16 cellular contexts compared by ENCODE assay signal in genomic region chr5:149301049-149301743, GRCh38. TPM values are rescaled to one million over a fixed set of nuclear protein-coding genes. Genes with fewer than 3 reads are reported as not detected.
DNase-seq lines count a peak whose midpoint lies in the region; ATAC-seq, FAIRE-seq and TF ChIP-seq lines count a peak whose summit lies in the region.
"Had no signal": no experiment of that assay in that cellular context is flagged by ENCODE, and none has a peak within 500 bp of the region (broad histone marks: within the 10 kb centered on the region; RNA-seq: fewer than 3 reads in every experiment).

No MANE protein-coding gene starts in this region.

- no peak for TF ChIP-seq RAD21 in HepG2 (CRISPR knock-in tag; IDR thresholded peaks at IDR 0.05)

- WGBS in mammary epithelial cell (ENCODE audit: low coverage, missing lambda C conversion rate) = 95% methylated on average over 13 of the region's 13 CpGs
- 74% methylated on average over 10 of the region's 13 CpGs for WGBS in HepG2 (ENCODE audit: low lambda C conversion rate)
- WGBS in trophoblast cell (ENCODE audit: extremely low coverage, insufficient coverage, insufficient read length) = no CpG with 5 or more reads among the region's 13 CpGs
- 80 to 93% (median 91%) methylated on average over 10 to 13 of the region's 13 CpGs for WGBS in adrenal gland, 4 donors

- no peak overlapping the region for H3K4me3 Mint-ChIP-seq in MCF 10A (ENCODE audit: unreplicated experiment)
- no peak overlapping the region for H3K4me3 Mint-ChIP-seq in activated naive CD4-positive, alpha-beta T cell treated with anti-CD3 and anti-CD28 coated beads, Interleukin-2, amount 10 ng/mL, durations not matched to agents 7 days and 5 days
- H3K4me3 Mint-ChIP-seq: CD4-positive, alpha-beta T cell had no signal

- H4K91ac ChIP-seq in trophoblast cell (ENCODE audit: low read depth, low read length) = peak overlapping the region; percentile 21

- no peaks in the 10 kb centered on the region for H3K9me3 Mint-ChIP-seq in MCF 10A (ENCODE audit: unreplicated experiment)
- H3K9me3 Mint-ChIP-seq in activated naive CD4-positive, alpha-beta T cell treated with anti-CD3 and anti-CD28 coated beads, Interleukin-2, amount 10 ng/mL, durations not matched to agents 7 days and 5 days = no peaks in the 10 kb centered on the region
- H3K9me3 Mint-ChIP-seq: CD4-positive, alpha-beta T cell had no signal

- H3K4me2 ChIP-seq in mammary epithelial cell (ENCODE audit: insufficient read depth, low read depth, low read length) (no peak overlapping the region), BLaER1 (peak overlapping the region; percentile 74), HepG2 (ENCODE audit: low read depth, low read length) (no peak overlapping the region), trophoblast cell (ENCODE audit: low read length) (no peak overlapping the region)

- peaks cover 7% of the 10 kb centered on the region for H3K4me1 Mint-ChIP-seq in MCF 10A (ENCODE audit: insufficient read depth, unreplicated experiment)
- peaks cover 9% of the 10 kb centered on the region for H3K4me1 Mint-ChIP-seq in activated naive CD4-positive, alpha-beta T cell treated with anti-CD3 and anti-CD28 coated beads, Interleukin-2, amount 10 ng/mL, durations not matched to agents 7 days and 5 days

- CTCF ChIA-PET in MCF 10A (lab: Yijun Ruan, JAX) (interaction anchor here (0.7 to 4.6 kb wide), 11 partner anchors 14 to 405 kb away, joined by 3 to 18 read pairs (median 5); no protein-coding TSS in a partner anchor), mammary epithelial cell (lab: Charles Lee; ENCODE audit: low non-redundant PET) (no interaction called here), HepG2 (lab: Yijun Ruan, JAX; ENCODE audit: low intra/inter-chr PET ratio, low total read pairs) (no interaction called here)
- CTCF ChIA-PET in activated naive CD4-positive, alpha-beta T cell treated with anti-CD3 and anti-CD28 coated beads, Interleukin-2, amount 10 ng/mL, durations not matched to agents 7 days and 5 days (lab: Charles Lee) = interaction anchor here (1.2 to 1.3 kb wide), 2 partner anchors 24 to 71 kb away, joined by 3 to 4 read pairs; no protein-coding TSS in a partner anchor

- no peak overlapping the region for H3K23ac ChIP-seq in trophoblast cell (ENCODE audit: low read length)

- no peak overlapping the region for H3K18ac ChIP-seq in trophoblast cell (ENCODE audit: low read length)

- no peak overlapping the region for H3K27ac ChIP-seq in mammary epithelial cell (ENCODE audit: insufficient read depth, low read depth, low read length)
- H3K27ac ChIP-seq in BLaER1 = peak overlapping the region; percentile 21; the same call in 1 of the 2 replicates
- no peak overlapping the region for H3K27ac ChIP-seq in HepG2 (ENCODE audit: extremely low read length, insufficient read depth, low read length)
- H3K27ac ChIP-seq in trophoblast cell (ENCODE audit: low read depth, low read length) = no peak overlapping the region
- no peak overlapping the region for H3K27ac ChIP-seq in adrenal gland
- H3K27ac ChIP-seq: 22Rv1 had no signal

- H3K36me3 ChIP-seq in mammary epithelial cell (ENCODE audit: insufficient read depth, low read length) = peaks cover 4% of the 10 kb centered on the region
- H3K36me3 ChIP-seq in BLaER1 = no peaks in the 10 kb centered on the region
- H3K36me3 ChIP-seq in HepG2 (replicated peaks in 1 of 2; ENCODE audit: control insufficient read depth in 1 of 2, insufficient read depth in 2 of 2, low read length in 2 of 2) = no peaks in the 10 kb centered on the region
- H3K36me3 ChIP-seq in trophoblast cell (ENCODE audit: control insufficient read depth in 1 of 2, insufficient read depth in 2 of 2, low read length in 2 of 2) = no peaks in the 10 kb centered on the region
- no peaks in the 10 kb centered on the region for H3K36me3 ChIP-seq in adrenal gland (replicated peaks in 1 of 2)

- H3K27me3 Mint-ChIP-seq in MCF 10A (ENCODE audit: insufficient read depth, unreplicated experiment) = no peaks in the 10 kb centered on the region
- peaks cover 28% of the 10 kb centered on the region for H3K27me3 Mint-ChIP-seq in activated naive CD4-positive, alpha-beta T cell treated with anti-CD3 and anti-CD28 coated beads, Interleukin-2, amount 10 ng/mL, durations not matched to agents 7 days and 5 days

- no peak for ATAC-seq in HepG2
- ATAC-seq: GM12878, HCT116 had no signal

- H3K79me1 ChIP-seq in trophoblast cell (ENCODE audit: low read length) = peaks cover 7% of the 10 kb centered on the region

- no peak overlapping the region for H4K12ac ChIP-seq in trophoblast cell (ENCODE audit: low read depth, low read length)

- intact Hi-C loops in MCF 10A (cut with micrococcal nuclease) (no loop called here), mammary epithelial cell (cut with micrococcal nuclease) (no loop called here), HepG2 (cut with micrococcal nuclease; ENCODE audit: unreplicated experiment) (no loop called here), adrenal gland (cut with DNase I) (no loop called here)

- H3K14ac ChIP-seq in trophoblast cell (ENCODE audit: low read length) = peak overlapping the region; percentile 11

- H2AFZ ChIP-seq in mammary epithelial cell (ENCODE audit: low read depth, low read length) (no peak overlapping the region), HepG2 (ENCODE audit: low read length) (no peak overlapping the region), trophoblast cell (ENCODE audit: insufficient read depth, low read length, poor library complexity) (no peak overlapping the region)

- FAIRE-seq in HepG2 (lab: Jason Lieb, UNC) = no peak
- FAIRE-seq: GM12878, GM18507, H54 had no signal

- H2BK5ac ChIP-seq in trophoblast cell (ENCODE audit: low read depth, low read length, poor library complexity) = no peak overlapping the region

- no peak for TF ChIP-seq EP300 in HepG2 (IDR thresholded peaks at IDR 0.05; ENCODE audit: low read depth in 2 of 2, low read length in 2 of 2)
- TF ChIP-seq EP300 in HepG2 (CRISPR knock-in tag; IDR thresholded peaks at IDR 0.05; ENCODE audit: borderline replicate concordance) = no peak

- no peak overlapping the region for H3K4ac ChIP-seq in trophoblast cell (ENCODE audit: low read depth, low read length)

- no peak overlapping the region for H3K27ac Mint-ChIP-seq in MCF 10A (ENCODE audit: low read depth, unreplicated experiment)
- H3K27ac Mint-ChIP-seq in activated naive CD4-positive, alpha-beta T cell treated with anti-CD3 and anti-CD28 coated beads, Interleukin-2, amount 10 ng/mL, durations not matched to agents 7 days and 5 days = no peak overlapping the region

- no TSS peak for BruUV-seq in MCF 10A (replicated peaks; lab: Mats Ljungman, UMichigan)
- no TSS peak for BruUV-seq in mammary epithelial cell (replicated peaks; lab: Mats Ljungman, UMichigan)
- BruUV-seq in HepG2 (replicated peaks; lab: Mats Ljungman, UMichigan) = no TSS peak

- H3K36me3 Mint-ChIP-seq in MCF 10A (ENCODE audit: insufficient read depth, unreplicated experiment) = peaks cover 6% of the 10 kb centered on the region
- H3K36me3 Mint-ChIP-seq in activated naive CD4-positive, alpha-beta T cell treated with anti-CD3 and anti-CD28 coated beads, Interleukin-2, amount 10 ng/mL, durations not matched to agents 7 days and 5 days = no peaks in the 10 kb centered on the region

- dilution Hi-C loops in mammary epithelial cell (cut with HindIII; ENCODE audit: low sequenced_read_pairs) = loop anchor here (5.0 kb wide), 1 partner anchor 66 kb away; no protein-coding TSS in a partner anchor

- DNase-seq in MCF 10A (ENCODE audit: unreplicated experiment) (peak; percentile 50), mammary epithelial cell (no peak), HepG2 (ENCODE audit: low spot score) (no peak), trophoblast cell (peak; percentile 93 to 98), adrenal gland (no peak), T-helper 2 cell (no peak)
- no peak for DNase-seq in activated naive CD4-positive, alpha-beta T cell treated with anti-CD3 and anti-CD28 coated beads, Interleukin-2, amount 10 ng/mL, durations not matched to agents 7 days and 5 days
- DNase-seq: Calu3; CD4-positive, alpha-beta T cell; DMS 273 treated with DMSO at 0.1 percent for 48 hours had no signal

- in situ Hi-C loops in mammary epithelial cell (cut with MboI; ENCODE audit: low sequenced_read_pairs in 2 of 2) (no loop called here), HepG2 (cut with HindIII; ENCODE audit: extremely low pct_ligation_motif_present, low pct_unique_long_range_greater_than_20kb) (no loop called here)

- no peaks in the 10 kb centered on the region for H3K27me3 ChIP-seq in mammary epithelial cell (ENCODE audit: insufficient read depth, low read length)
- H3K27me3 ChIP-seq in BLaER1 = no peaks in the 10 kb centered on the region
- H3K27me3 ChIP-seq in HepG2 (ENCODE audit: control insufficient read depth in 1 of 2, insufficient read depth in 2 of 2, low read length in 2 of 2) = no peaks in the 10 kb centered on the region
- no peaks in the 10 kb centered on the region for H3K27me3 ChIP-seq in trophoblast cell (ENCODE audit: insufficient read depth, low read length)
- no peaks in the 10 kb centered on the region for H3K27me3 ChIP-seq in adrenal gland

- H3K4me1 ChIP-seq in mammary epithelial cell (ENCODE audit: insufficient read depth, low read length) = peaks cover 19% of the 10 kb centered on the region
- H3K4me1 ChIP-seq in BLaER1 = peaks cover 94% of the 10 kb centered on the region
- H3K4me1 ChIP-seq in HepG2 (ENCODE audit: insufficient read depth, low read length) = peaks cover 27% of the 10 kb centered on the region
- H3K4me1 ChIP-seq in trophoblast cell (ENCODE audit: control insufficient read depth in 1 of 2, insufficient read depth in 2 of 2, low read length in 2 of 2) = peaks cover 12 to 20% of the 10 kb centered on the region in 2 experiments
- H3K4me1 ChIP-seq in adrenal gland (replicated peaks in 1 of 2) = no peaks in the 10 kb centered on the region

- no peak for TF ChIP-seq POLR2A in HepG2 (IDR thresholded peaks at IDR 0.05; ENCODE audit: insufficient read depth in 1 of 2, low read depth in 2 of 2, low read length in 2 of 2)
- TF ChIP-seq POLR2A in adrenal gland (IDR thresholded peaks at IDR 0.05) = no peak

- H3K9me3 ChIP-seq in mammary epithelial cell (replicated peaks; ENCODE audit: insufficient read depth, low read length) (no peaks in the 10 kb centered on the region), BLaER1 (no peaks in the 10 kb centered on the region), HepG2 (ENCODE audit: low read length) (no peaks in the 10 kb centered on the region), trophoblast cell (ENCODE audit: insufficient read depth, low read depth, low read length) (no peaks in the 10 kb centered on the region), adrenal gland (replicated peaks in 1 of 3) (no peaks in the 10 kb centered on the region)

- H3K9ac ChIP-seq in mammary epithelial cell (ENCODE audit: insufficient read depth, low read length) (no peak overlapping the region), BLaER1 (no peak overlapping the region), HepG2 (ENCODE audit: insufficient read depth, low read depth, low read length) (no peak overlapping the region), trophoblast cell (ENCODE audit: low read length) (no peak overlapping the region)

- no peaks in the 10 kb centered on the region for H4K20me1 ChIP-seq in mammary epithelial cell (ENCODE audit: insufficient read depth, low read length)
- H4K20me1 ChIP-seq in BLaER1 = no peaks in the 10 kb centered on the region
- H4K20me1 ChIP-seq in HepG2 (ENCODE audit: insufficient read depth, low read length) = no peaks in the 10 kb centered on the region

- H4K8ac ChIP-seq in trophoblast cell (ENCODE audit: low read depth, low read length) = no peak overlapping the region

- no peak overlapping the region for H2AK5ac ChIP-seq in trophoblast cell (ENCODE audit: low read length)

- peak overlapping the region; percentile 38 for H2BK12ac ChIP-seq in trophoblast cell (ENCODE audit: low read length)

- H3K4me3 ChIP-seq in mammary epithelial cell (replicated peaks in 1 of 3; ENCODE audit: insufficient read depth in 1 of 3, low read depth in 2 of 3, low read length in 3 of 3) = no peak overlapping the region
- H3K4me3 ChIP-seq in BLaER1 = no peak overlapping the region
- H3K4me3 ChIP-seq in HepG2 (replicated peaks in 1 of 3; ENCODE audit: insufficient read depth in 1 of 3, low read depth in 2 of 3, low read length in 3 of 3) = no peak overlapping the region
- H3K4me3 ChIP-seq in trophoblast cell (ENCODE audit: low read depth, low read length) = no peak overlapping the region
- no peak overlapping the region for H3K4me3 ChIP-seq in adrenal gland
- H3K4me3 ChIP-seq: GM12878 had no signal

- H3K79me2 ChIP-seq in mammary epithelial cell (ENCODE audit: insufficient read depth, low read length) (peaks cover 4% of the 10 kb centered on the region), HepG2 (ENCODE audit: insufficient read depth, low read length) (no peaks in the 10 kb centered on the region), trophoblast cell (ENCODE audit: control insufficient read depth, insufficient read depth, low read length, poor library complexity) (no peaks in the 10 kb centered on the region)

- peak overlapping the region; percentile 3 for H2BK120ac ChIP-seq in trophoblast cell (ENCODE audit: insufficient read depth, low read length, poor library complexity)

- no peak for TF ChIP-seq CTCF in MCF 10A (IDR thresholded peaks at IDR 0.05; ENCODE audit: unreplicated experiment)
- no peak for TF ChIP-seq CTCF in mammary epithelial cell (conservative IDR thresholded peaks at IDR 0.05 in 1 of 2, IDR thresholded peaks at IDR 0.05 in 1 of 2; ENCODE audit: extremely low read depth in 1 of 2, insufficient read depth in 1 of 2, low read depth in 1 of 2, low read length in 2 of 2)
- no peak for TF ChIP-seq CTCF in HepG2 (CRISPR knock-in tag; IDR thresholded peaks at IDR 0.05)
- no peak for TF ChIP-seq CTCF in adrenal gland (IDR thresholded peaks at IDR 0.05)

- POLR2A ChIA-PET in MCF 10A (lab: Yijun Ruan, JAX) (interaction anchor here (0.6 to 1.5 kb wide), 5 partner anchors 20 to 261 kb away, joined by 3 to 7 read pairs (median 4); partner anchors contain the start of gene GRPEL2), HepG2 (lab: Yijun Ruan, JAX) (interaction anchor here (1.0 kb wide), 1 partner anchor 250 kb away, joined by 3 read pairs; the partner anchor contains the start of gene CSNK1A1)

RNA-seq across cellular contexts. Expression of gene AFAP1L1, which starts 29.5 kb away (rescaled TPM):
- total RNA-seq in MCF 10A (2022) (4.8 TPM in 2 replicates), mammary epithelial cell (10 to 100 TPM; 19.0 to 23.2 TPM), HepG2 (2016; rRNA removed; fragmentation: Illumina TruSeq; extraction: Trizol) (0.38 and 0.66 TPM in 2 replicates), adrenal gland (10 to 100 TPM in 3 of 8 donors, 1 to 10 TPM in 5; 6.2 to 13.4 (median 9.7) TPM)
- polyA plus RNA-seq in mammary epithelial cell (6.3 TPM), HepG2 (2011; rRNA removed) (0.67 and 1.0 TPM in 2 replicates), adrenal gland (10 to 100 TPM in 1 of 3 donors, 1 to 10 TPM in 2; 4.3 to 13.4 (median 5.2) TPM)
- 18.6 TPM for polyA minus RNA-seq in mammary epithelial cell
- not detected in 2 replicates for total RNA-seq in HepG2 (2016; cell fraction: cytosol; rRNA removed; fragmentation: Illumina TruSeq; extraction: Trizol; ENCODE audit: low read depth)
- 0.41 and 0.86 TPM in 2 replicates for total RNA-seq in HepG2 (2016; cell fraction: insoluble cytoplasmic fraction; rRNA removed; fragmentation: Illumina TruSeq; extraction: Trizol)
- 0.22 and 0.34 TPM in 2 replicates for total RNA-seq in HepG2 (2016; cell fraction: membrane; rRNA removed; fragmentation: Illumina TruSeq; extraction: Trizol)
- total RNA-seq in HepG2 (2016; cell fraction: nucleus; rRNA removed; fragmentation: Illumina TruSeq; extraction: Trizol) = 0.25 and 0.40 TPM in 2 replicates
- polyA plus RNA-seq in HepG2 (2011; cell fraction: cytosol; rRNA removed) = 0.63 and 0.81 TPM in 2 replicates
- polyA plus RNA-seq in HepG2 (2011; cell fraction: nucleus; rRNA removed) = 0.59 and 0.85 TPM in 2 replicates
- 1.0 and 1.6 TPM in 2 replicates for polyA plus RNA-seq in HepG2 (2012)
- polyA plus RNA-seq in HepG2 (2016; cell fraction: cytosol; fragmentation: Illumina TruSeq; extraction: Trizol; ENCODE audit: low read depth) = 0.14 and 0.25 TPM in 2 replicates
- 0.37 and 0.84 TPM in 2 replicates for polyA plus RNA-seq in HepG2 (2016; cell fraction: insoluble cytoplasmic fraction; fragmentation: Illumina TruSeq; extraction: Trizol; ENCODE audit: low read depth)
- polyA plus RNA-seq in HepG2 (2016; cell fraction: membrane; fragmentation: Illumina TruSeq; extraction: Trizol; ENCODE audit: low read depth) = 0.24 and 0.26 TPM in 2 replicates
- polyA plus RNA-seq in HepG2 (2016; cell fraction: nucleus; fragmentation: Illumina TruSeq; extraction: Trizol; ENCODE audit: insufficient read depth, low read depth) = 0.23 and 0.61 TPM in 2 replicates
- polyA minus RNA-seq in HepG2 (2011; rRNA and poly(A)+ RNA removed; ENCODE audit: low replicate concordance) = 1.3 and 2.6 TPM in 2 replicates
- polyA minus RNA-seq in HepG2 (2011; cell fraction: cytosol; rRNA and poly(A)+ RNA removed) = 0.18 and 0.49 TPM in 2 replicates
- 0.50 and 0.90 TPM in 2 replicates for polyA minus RNA-seq in HepG2 (2011; cell fraction: nucleus; rRNA and poly(A)+ RNA removed)
- polyA plus RNA-seq in trophoblast cell (2013) = 6.6 and 6.9 TPM in 2 replicates
- total RNA-seq: GM12878 had no signal

RNA-seq across cellular contexts. Expression of gene GRPEL2, which starts 44.1 kb away (rescaled TPM):
- total RNA-seq in MCF 10A (2022) (69.5 and 86.6 TPM in 2 replicates), mammary epithelial cell (10 to 100 TPM; 50.2 to 61.6 TPM), HepG2 (2016; rRNA removed; fragmentation: Illumina TruSeq; extraction: Trizol) (16.6 and 28.4 TPM in 2 replicates), adrenal gland (10 to 100 TPM in 6 of 8 donors, 1 to 10 TPM in 2; 7.5 to 17.4 (median 13.0) TPM)
- polyA plus RNA-seq in mammary epithelial cell (13.0 TPM), HepG2 (2011; rRNA removed) (9.3 and 13.1 TPM in 2 replicates), adrenal gland (1 to 10 TPM; 3.9 to 9.0 (median 7.6) TPM)
- 27.5 TPM for polyA minus RNA-seq in mammary epithelial cell
- total RNA-seq in HepG2 (2016; cell fraction: cytosol; rRNA removed; fragmentation: Illumina TruSeq; extraction: Trizol; ENCODE audit: low read depth) = 1.7 and 2.2 TPM in 2 replicates
- 17.2 and 31.8 TPM in 2 replicates for total RNA-seq in HepG2 (2016; cell fraction: insoluble cytoplasmic fraction; rRNA removed; fragmentation: Illumina TruSeq; extraction: Trizol)
- total RNA-seq in HepG2 (2016; cell fraction: membrane; rRNA removed; fragmentation: Illumina TruSeq; extraction: Trizol) = 9.3 and 10.1 TPM in 2 replicates
- 10.1 and 11.9 TPM in 2 replicates for total RNA-seq in HepG2 (2016; cell fraction: nucleus; rRNA removed; fragmentation: Illumina TruSeq; extraction: Trizol)
- polyA plus RNA-seq in HepG2 (2011; cell fraction: cytosol; rRNA removed) = 5.4 and 8.7 TPM in 2 replicates
- polyA plus RNA-seq in HepG2 (2011; cell fraction: nucleus; rRNA removed) = 4.4 and 7.1 TPM in 2 replicates
- polyA plus RNA-seq in HepG2 (2012) = 8.8 and 8.9 TPM in 2 replicates
- polyA plus RNA-seq in HepG2 (2016; cell fraction: cytosol; fragmentation: Illumina TruSeq; extraction: Trizol; ENCODE audit: low read depth) = 0.66 and 0.72 TPM in 2 replicates
- 14.1 and 15.7 TPM in 2 replicates for polyA plus RNA-seq in HepG2 (2016; cell fraction: insoluble cytoplasmic fraction; fragmentation: Illumina TruSeq; extraction: Trizol; ENCODE audit: low read depth)
- 3.1 and 3.3 TPM in 2 replicates for polyA plus RNA-seq in HepG2 (2016; cell fraction: membrane; fragmentation: Illumina TruSeq; extraction: Trizol; ENCODE audit: low read depth)
- polyA plus RNA-seq in HepG2 (2016; cell fraction: nucleus; fragmentation: Illumina TruSeq; extraction: Trizol; ENCODE audit: insufficient read depth, low read depth) = 15.5 and 16.9 TPM in 2 replicates
- 26.1 and 28.0 TPM in 2 replicates for polyA minus RNA-seq in HepG2 (2011; rRNA and poly(A)+ RNA removed; ENCODE audit: low replicate concordance)
- polyA minus RNA-seq in HepG2 (2011; cell fraction: cytosol; rRNA and poly(A)+ RNA removed) = 20.0 and 22.1 TPM in 2 replicates
- 12.6 and 15.0 TPM in 2 replicates for polyA minus RNA-seq in HepG2 (2011; cell fraction: nucleus; rRNA and poly(A)+ RNA removed)
- polyA plus RNA-seq in trophoblast cell (2013) = 10.1 and 11.1 TPM in 2 replicates

RNA-seq across cellular contexts. Expression of gene PCYOX1L, which starts 56.6 kb away (rescaled TPM):
- total RNA-seq in MCF 10A (2022) (7.7 and 8.0 TPM in 2 replicates), mammary epithelial cell (10 to 100 TPM in 1 of 2 donors, 1 to 10 TPM in 1; 6.8 to 10.2 TPM), HepG2 (2016; rRNA removed; fragmentation: Illumina TruSeq; extraction: Trizol) (0.24 and 1.00 TPM in 2 replicates), adrenal gland (10 to 100 TPM in 1 of 8 donors, 1 to 10 TPM in 7; 4.7 to 15.9 (median 7.8) TPM)
- polyA plus RNA-seq in mammary epithelial cell (17.2 TPM), HepG2 (2011; rRNA removed) (3.7 and 5.6 TPM in 2 replicates), adrenal gland (10 to 100 TPM; 12.3 to 15.4 (median 15.0) TPM)
- 7.8 TPM for polyA minus RNA-seq in mammary epithelial cell
- total RNA-seq in HepG2 (2016; cell fraction: cytosol; rRNA removed; fragmentation: Illumina TruSeq; extraction: Trizol; ENCODE audit: low read depth) = 0.10 and 0.26 TPM in 2 replicates
- total RNA-seq in HepG2 (2016; cell fraction: insoluble cytoplasmic fraction; rRNA removed; fragmentation: Illumina TruSeq; extraction: Trizol) = 0.27 and 0.78 TPM in 2 replicates
- total RNA-seq in HepG2 (2016; cell fraction: membrane; rRNA removed; fragmentation: Illumina TruSeq; extraction: Trizol) = 0.24 and 0.56 TPM in 2 replicates
- total RNA-seq in HepG2 (2016; cell fraction: nucleus; rRNA removed; fragmentation: Illumina TruSeq; extraction: Trizol) = 1.0 and 1.1 TPM in 2 replicates
- polyA plus RNA-seq in HepG2 (2011; cell fraction: cytosol; rRNA removed) = 3.7 and 4.7 TPM in 2 replicates
- 5.2 TPM in 2 replicates for polyA plus RNA-seq in HepG2 (2011; cell fraction: nucleus; rRNA removed)
- polyA plus RNA-seq in HepG2 (2012) = 3.3 and 4.0 TPM in 2 replicates
- 0.16 TPM in 1 of 2 replicates, not detected in the other for polyA plus RNA-seq in HepG2 (2016; cell fraction: cytosol; fragmentation: Illumina TruSeq; extraction: Trizol; ENCODE audit: low read depth)
- 0.26 and 0.53 TPM in 2 replicates for polyA plus RNA-seq in HepG2 (2016; cell fraction: insoluble cytoplasmic fraction; fragmentation: Illumina TruSeq; extraction: Trizol; ENCODE audit: low read depth)
- 0.11 and 0.14 TPM in 2 replicates for polyA plus RNA-seq in HepG2 (2016; cell fraction: membrane; fragmentation: Illumina TruSeq; extraction: Trizol; ENCODE audit: low read depth)
- 2.1 and 2.8 TPM in 2 replicates for polyA plus RNA-seq in HepG2 (2016; cell fraction: nucleus; fragmentation: Illumina TruSeq; extraction: Trizol; ENCODE audit: insufficient read depth, low read depth)
- polyA minus RNA-seq in HepG2 (2011; rRNA and poly(A)+ RNA removed; ENCODE audit: low replicate concordance) = 4.6 and 4.7 TPM in 2 replicates
- polyA minus RNA-seq in HepG2 (2011; cell fraction: cytosol; rRNA and poly(A)+ RNA removed) = 1.8 and 2.4 TPM in 2 replicates
- 2.3 and 4.6 TPM in 2 replicates for polyA minus RNA-seq in HepG2 (2011; cell fraction: nucleus; rRNA and poly(A)+ RNA removed)
- 2.2 and 2.4 TPM in 2 replicates for polyA plus RNA-seq in trophoblast cell (2013)

Comparison
In these comparisons a context has a peak if more than half of its experiments do, and no peak if none do; other contexts are left out.
1. DNase-seq: peak in MCF 10A (single experiment) and trophoblast cell (2 of 2); none in mammary epithelial cell (single experiment), HepG2 (single experiment), adrenal gland (0 of 7), T-helper 2 cell (0 of 5) and activated naive CD4-positive, alpha-beta T cell treated with anti-CD3 and anti-CD28 coated beads, Interleukin-2, amount 10 ng/mL, durations not matched to agents 7 days and 5 days (single experiment).
2. CTCF ChIA-PET loops: an anchor here in MCF 10A (0.7 to 4.6 kb wide) and activated naive CD4-positive, alpha-beta T cell treated with anti-CD3 and anti-CD28 coated beads, Interleukin-2, amount 10 ng/mL, durations not matched to agents 7 days and 5 days (1.2 to 1.3 kb wide); none called in mammary epithelial cell and HepG2.